Comparison of ENCODE assay signal across 20 cellular contexts in the genomic region with DNA sequence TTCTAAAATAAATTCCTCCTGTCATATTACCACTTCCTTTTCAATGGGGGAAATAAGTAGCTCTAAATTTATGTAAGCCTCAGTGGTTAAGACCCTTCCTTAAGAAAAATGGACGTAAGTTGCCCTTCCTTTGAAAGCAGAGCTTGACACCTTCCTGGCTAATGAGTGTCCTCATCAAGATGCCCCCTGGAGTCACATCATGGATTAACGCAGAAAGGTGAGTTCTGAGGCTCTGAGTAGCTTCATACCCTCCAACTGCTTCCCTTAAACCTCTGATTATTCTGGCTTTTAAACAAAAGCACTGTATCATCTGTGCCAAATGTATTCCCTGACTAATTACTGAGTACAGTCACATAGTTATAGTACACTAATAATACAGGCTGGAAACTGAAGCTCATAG.
"Had no signal": no experiment of that assay in that cellular context is flagged by ENCODE, and none has a peak within 500 bp of the region (broad histone marks: within the 10 kb centered on the region; RNA-seq: fewer than 3 reads in every experiment).

No MANE protein-coding gene starts in this region.

- H3K9me3 Mint-ChIP-seq: activated B cell treated with CpG ODN at 0.5 μM for 24 hours; activated CD4-positive, alpha-beta memory T cell treated with anti-CD3 and anti-CD28 coated beads, Interleukin-2, amount 10 ng/mL, durations not matched to agents 7 days and 5 days; activated naive CD4-positive, alpha-beta T cell treated with anti-CD3 and anti-CD28 coated beads, Interleukin-2, amount 50 U/mL, for 24 hours; T-cell; type B pancreatic cell had no signal

- ATAC-seq: activated CD8-positive, alpha-beta memory T cell treated with anti-CD3 and anti-CD28 coated beads, Interleukin-2, amount 10 ng/mL, durations not matched to agents 7 days and 5 days; left lobe of liver; psoas muscle; right cardiac atrium; T-cell had no signal

- H3K27ac Mint-ChIP-seq: activated B cell treated with CpG ODN at 0.5 μM for 24 hours; activated CD4-positive, alpha-beta memory T cell treated with anti-CD3 and anti-CD28 coated beads, Interleukin-2, amount 10 ng/mL, durations not matched to agents 7 days and 5 days; activated CD8-positive, alpha-beta memory T cell treated with anti-CD3 and anti-CD28 coated beads, Interleukin-2, amount 10 ng/mL, durations not matched to agents 7 days and 5 days; type B pancreatic cell had no signal

- H3K4me1 Mint-ChIP-seq: activated naive CD4-positive, alpha-beta T cell treated with anti-CD3 and anti-CD28 coated beads, Interleukin-2, amount 50 U/mL, for 24 hours had no signal

- H3K4me3 Mint-ChIP-seq: activated B cell treated with CpG ODN at 0.5 μM for 24 hours; activated CD4-positive, alpha-beta memory T cell treated with anti-CD3 and anti-CD28 coated beads, Interleukin-2, amount 10 ng/mL, durations not matched to agents 7 days and 5 days; activated CD8-positive, alpha-beta memory T cell treated with anti-CD3 and anti-CD28 coated beads, Interleukin-2, amount 10 ng/mL, durations not matched to agents 7 days and 5 days; activated naive CD4-positive, alpha-beta T cell treated with anti-CD3 and anti-CD28 coated beads, Interleukin-2, amount 50 U/mL, for 24 hours; T-cell; type B pancreatic cell had no signal

- H3K27me3 Mint-ChIP-seq: activated B cell treated with CpG ODN at 0.5 μM for 24 hours; activated CD4-positive, alpha-beta memory T cell treated with anti-CD3 and anti-CD28 coated beads, Interleukin-2, amount 10 ng/mL, durations not matched to agents 7 days and 5 days; activated CD8-positive, alpha-beta memory T cell treated with anti-CD3 and anti-CD28 coated beads, Interleukin-2, amount 10 ng/mL, durations not matched to agents 7 days and 5 days; activated naive CD4-positive, alpha-beta T cell treated with anti-CD3 and anti-CD28 coated beads, Interleukin-2, amount 50 U/mL, for 24 hours; T-cell; type B pancreatic cell had no signal

- DNase-seq: activated B cell treated with CpG ODN at 0.5 μM for 24 hours; activated CD4-positive, alpha-beta memory T cell treated with anti-CD3 and anti-CD28 coated beads, Interleukin-2, amount 10 ng/mL, durations not matched to agents 7 days and 5 days; activated CD4-positive, alpha-beta T cell treated with anti-CD3 and anti-CD28 coated beads for 4 hours; activated CD8-positive, alpha-beta memory T cell treated with anti-CD3 and anti-CD28 coated beads, Interleukin-2, amount 10 ng/mL, durations not matched to agents 7 days and 5 days; activated effector memory CD4-positive, alpha-beta T cell treated with anti-CD3 and anti-CD28 coated beads, Interleukin-2, amount 50 U/mL, for 16 hours; activated T-cell treated with anti-CD3 and anti-CD28 coated beads, Interleukin-2, amount 50 U/mL, for 1 hour; amniotic stem cell; colonic mucosa; head of caudate nucleus; kidney; ovary; psoas muscle; right cardiac atrium; stimulated activated CD4-positive, alpha-beta T cell treated with anti-CD3 and anti-CD28 coated beads, Interleukin-2, amount 100 ng/mL, for 24 hours; stomach; T-cell; T-helper 9 cell had no signal
